Comparison of ENCODE assay signal across 10 cellular contexts in the genomic region with DNA sequence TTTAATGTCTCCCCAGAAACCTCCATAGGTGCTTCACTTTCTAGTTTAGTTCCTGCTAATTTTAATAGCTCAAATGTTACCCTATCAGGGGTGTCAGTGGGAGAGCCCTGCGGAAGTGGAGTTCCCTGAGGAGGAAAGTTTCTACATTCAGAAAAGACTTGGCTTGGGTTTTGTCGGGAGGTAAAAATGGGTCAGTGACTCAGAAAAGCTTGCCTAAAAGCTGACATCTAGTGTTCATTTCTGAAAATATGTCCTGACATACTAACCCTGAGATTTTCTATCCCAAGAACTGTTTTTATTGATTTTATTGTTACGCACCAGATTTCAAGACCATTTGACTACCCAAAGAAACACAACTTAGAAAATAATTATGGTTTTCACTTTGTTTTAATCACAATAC. TPM values are rescaled to one million over a fixed set of nuclear protein-coding genes. Genes with fewer than 3 reads are reported as not detected.
DNase-seq lines count a peak whose midpoint lies in the region; ATAC-seq, FAIRE-seq and TF ChIP-seq lines count a peak whose summit lies in the region.
"Had no signal": no experiment of that assay in that cellular context is flagged by ENCODE, and none has a peak within 500 bp of the region (broad histone marks: within the 10 kb centered on the region; RNA-seq: fewer than 3 reads in every experiment).

No MANE protein-coding gene starts in this region.

- H4K5ac ChIP-seq in H9 (ENCODE audit: insufficient read length, low read depth, low read length): no peak overlapping the region

- H4K91ac ChIP-seq in H9 (ENCODE audit: insufficient read length, low read depth, low read length): no peak overlapping the region

- H3K9me3 Mint-ChIP-seq in H9 (no peaks in the 10 kb centered on the region), WTC11 (no peaks in the 10 kb centered on the region)

- H3K23ac ChIP-seq in H9 (ENCODE audit: insufficient read length, low read depth, low read length): no peak overlapping the region

- H2BK5ac ChIP-seq in H9 (ENCODE audit: insufficient read length, low read length): no peak overlapping the region

- TF ChIP-seq CTCF in AG09319 (IDR thresholded peaks at IDR 0.05; ENCODE audit: low read depth, low read length) (peak; percentile 6; the same call in 1 of the 2 replicates), H9 (conservative IDR thresholded peaks at IDR 0.05) (no peak; the same call in 2 of the 3 replicates), WTC11 (IDR thresholded peaks at IDR 0.05) (no peak)

- no peak overlapping the region for H3K56ac ChIP-seq in H9 (ENCODE audit: insufficient read length, low read depth, low read length)

- H2AFZ ChIP-seq in H9 (ENCODE audit: low read length): no peak overlapping the region

- H3K4me1 ChIP-seq in H9 (ENCODE audit: insufficient read depth, low read length): no peaks in the 10 kb centered on the region
- H3K4me1 ChIP-seq in small intestine (ENCODE audit: control insufficient read depth in 2 of 2, insufficient read depth in 1 of 2, low read depth in 1 of 2, low read length in 1 of 2): peaks cover 0 to 3% of the 10 kb centered on the region in 2 donors

- no peaks in the 10 kb centered on the region for H3K23me2 ChIP-seq in H9 (ENCODE audit: insufficient read length, low read depth, low read length, poor library complexity, severe bottlenecking)

- peaks cover 2 to 9% (median 8%) of the 10 kb centered on the region in 3 experiments; a peak in 5 of 7 replicates for H3K36me3 Mint-ChIP-seq in H9 (ENCODE audit: insufficient read depth in 1 of 3, low read depth in 3 of 3)
- peaks cover 9% of the 10 kb centered on the region; the same call in 1 of the 2 replicates for H3K36me3 Mint-ChIP-seq in WTC11

- H3K14ac ChIP-seq in H9 (ENCODE audit: insufficient read depth, low read length): no peak overlapping the region

- H4K20me1 ChIP-seq in H9 (ENCODE audit: control insufficient read depth, insufficient read depth, insufficient read length): no peaks in the 10 kb centered on the region

- H3K4me3 Mint-ChIP-seq in H9 (no peak overlapping the region), WTC11 (no peak overlapping the region)
- H3K4me3 Mint-ChIP-seq: T-helper 17 cell had no signal

- H3K4me1 Mint-ChIP-seq in H9: peaks cover 2 to 16% of the 10 kb centered on the region in 2 experiments
- H3K4me1 Mint-ChIP-seq in WTC11: peaks cover 20% of the 10 kb centered on the region

- H3K27me3 Mint-ChIP-seq in H9 (ENCODE audit: low read depth) (no peaks in the 10 kb centered on the region), WTC11 (ENCODE audit: low read depth) (no peaks in the 10 kb centered on the region)
- H3K27me3 Mint-ChIP-seq: T-helper 17 cell had no signal

- no peak overlapping the region for H3T11ph ChIP-seq in H9 (ENCODE audit: low read length)

- H3K79me2 ChIP-seq in H9 (ENCODE audit: insufficient read depth, low read length): no peaks in the 10 kb centered on the region

- peak overlapping the region in 2 of 3 experiments; percentile 82 to 87; a peak in 4 of 7 replicates for H3K27ac Mint-ChIP-seq in H9
- H3K27ac Mint-ChIP-seq in WTC11: peak overlapping the region; percentile 90
- H3K27ac Mint-ChIP-seq: T-helper 17 cell had no signal

- H3K18ac ChIP-seq in H9 (ENCODE audit: insufficient read length, low read depth, low read length): no peak overlapping the region

- DNase-seq in AG09319 (ENCODE audit: extremely low read depth, low read depth) (no peak), H9 (no peak), WTC11 (ENCODE audit: low spot score) (no peak), kidney tubule cell (ENCODE audit: low spot score) (peak; percentile 44), small intestine (no peak)
- DNase-seq in activated T-cell treated with anti-CD3 and anti-CD28 coated beads, Interleukin-2, amount 50 U/mL, for 1 hour: no peak
- DNase-seq: T-helper 17 cell had no signal

- no peak overlapping the region for H3K9ac ChIP-seq in H9 (ENCODE audit: extremely low read depth, insufficient read length, low read length)

- H2BK120ac ChIP-seq in H9 (ENCODE audit: low read depth, low read length, poor library complexity, severe bottlenecking): no peak overlapping the region

- H3K79me1 ChIP-seq in H9 (ENCODE audit: insufficient read depth, low read depth, low read length, poor library complexity, severe bottlenecking): no peaks in the 10 kb centered on the region

- H3K27me3 ChIP-seq in H9 (ENCODE audit: insufficient read depth, low read length) (no peaks in the 10 kb centered on the region), small intestine (ENCODE audit: control insufficient read depth in 2 of 2, insufficient read depth in 2 of 2, low read length in 2 of 2) (no peaks in the 10 kb centered on the region)

- no peak overlapping the region for H3K4ac ChIP-seq in H9 (ENCODE audit: low read depth, low read length)

- H3K9me3 ChIP-seq in H9 (ENCODE audit: control insufficient read depth, low read depth, low read length) (no peaks in the 10 kb centered on the region), small intestine (ENCODE audit: control insufficient read depth, low read depth) (no peaks in the 10 kb centered on the region)

- H2AK5ac ChIP-seq in H9 (ENCODE audit: insufficient read length, low read length): no peak overlapping the region

- H3K36me3 ChIP-seq in small intestine (ENCODE audit: control insufficient read depth in 2 of 2, insufficient read depth in 2 of 2, low read length in 2 of 2): no peaks in the 10 kb centered on the region

- H3K27ac ChIP-seq in H9 (ENCODE audit: insufficient read length, low read depth, low read length) (no peak overlapping the region), small intestine (ENCODE audit: low read depth in 1 of 2, low read length in 1 of 2) (no peak overlapping the region)

- H2BK20ac ChIP-seq in H9 (ENCODE audit: low read depth, low read length, poor library complexity, severe bottlenecking): no peak overlapping the region

- H2BK15ac ChIP-seq in H9 (ENCODE audit: low read depth, low read length): no peak overlapping the region

- no CpG with 5 or more reads among the region's 3 CpGs for WGBS in H9 (ENCODE audit: extremely low coverage, insufficient read length, low lambda C conversion rate)
- WGBS in small intestine, 3 donors: 57 to 81% (median 76%) methylated on average over 3 of the region's 3 CpGs

- H2BK12ac ChIP-seq in H9 (ENCODE audit: insufficient read length, low read depth, low read length): no peak overlapping the region

- FAIRE-seq in small intestine (lab: Jason Lieb, UNC): no peak

- no peak overlapping the region for H3K4me3 ChIP-seq in small intestine (ENCODE audit: low read depth in 1 of 2, low read length in 2 of 2)

- H4K8ac ChIP-seq in H9 (replicated peaks; ENCODE audit: insufficient read length, low read depth, low read length): no peak overlapping the region

- no peak overlapping the region for H3K4me2 ChIP-seq in H9 (ENCODE audit: insufficient read depth, insufficient read length, low read length)

- ATAC-seq in WTC11 (no peak), GM21390 (IDR thresholded peaks at IDR 0.05; ENCODE audit: unreplicated experiment) (no peak), GM18517 (IDR thresholded peaks at IDR 0.05; ENCODE audit: unreplicated experiment) (no peak)
- ATAC-seq: T-helper 17 cell had no signal

- POLR2A ChIA-PET in WTC11 (lab: Charles Lee): interaction anchor here (1.0 kb wide), 1 partner anchor 17 kb away, joined by 4 read pairs; no protein-coding TSS in a partner anchor

- CTCF ChIA-PET in WTC11 (lab: Charles Lee): interaction anchor here (1.9 kb wide), 1 partner anchor 53 kb away, joined by 6 read pairs; no protein-coding TSS in a partner anchor

TF ChIP-seq in WTC11, 78 proteins besides CTCF, POLR2A, EP300 and RAD21 (continues in another document):
- no peak for TF ChIP-seq GTF2I (CRISPR knock-in tag; conservative IDR thresholded peaks at IDR 0.05)
- TF ChIP-seq, protein P1, sequence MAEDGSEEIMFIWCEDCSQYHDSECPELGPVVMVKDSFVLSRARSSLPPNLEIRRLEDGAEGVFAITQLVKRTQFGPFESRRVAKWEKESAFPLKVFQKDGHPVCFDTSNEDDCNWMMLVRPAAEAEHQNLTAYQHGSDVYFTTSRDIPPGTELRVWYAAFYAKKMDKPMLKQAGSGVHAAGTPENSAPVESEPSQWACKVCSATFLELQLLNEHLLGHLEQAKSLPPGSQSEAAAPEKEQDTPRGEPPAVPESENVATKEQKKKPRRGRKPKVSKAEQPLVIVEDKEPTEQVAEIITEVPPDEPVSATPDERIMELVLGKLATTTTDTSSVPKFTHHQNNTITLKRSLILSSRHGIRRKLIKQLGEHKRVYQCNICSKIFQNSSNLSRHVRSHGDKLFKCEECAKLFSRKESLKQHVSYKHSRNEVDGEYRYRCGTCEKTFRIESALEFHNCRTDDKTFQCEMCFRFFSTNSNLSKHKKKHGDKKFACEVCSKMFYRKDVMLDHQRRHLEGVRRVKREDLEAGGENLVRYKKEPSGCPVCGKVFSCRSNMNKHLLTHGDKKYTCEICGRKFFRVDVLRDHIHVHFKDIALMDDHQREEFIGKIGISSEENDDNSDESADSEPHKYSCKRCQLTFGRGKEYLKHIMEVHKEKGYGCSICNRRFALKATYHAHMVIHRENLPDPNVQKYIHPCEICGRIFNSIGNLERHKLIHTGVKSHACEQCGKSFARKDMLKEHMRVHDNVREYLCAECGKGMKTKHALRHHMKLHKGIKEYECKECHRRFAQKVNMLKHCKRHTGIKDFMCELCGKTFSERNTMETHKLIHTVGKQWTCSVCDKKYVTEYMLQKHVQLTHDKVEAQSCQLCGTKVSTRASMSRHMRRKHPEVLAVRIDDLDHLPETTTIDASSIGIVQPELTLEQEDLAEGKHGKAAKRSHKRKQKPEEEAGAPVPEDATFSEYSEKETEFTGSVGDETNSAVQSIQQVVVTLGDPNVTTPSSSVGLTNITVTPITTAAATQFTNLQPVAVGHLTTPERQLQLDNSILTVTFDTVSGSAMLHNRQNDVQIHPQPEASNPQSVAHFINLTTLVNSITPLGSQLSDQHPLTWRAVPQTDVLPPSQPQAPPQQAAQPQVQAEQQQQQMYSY (CRISPR knock-in tag; IDR thresholded peaks at IDR 0.05): no peak

RNA-seq across cellular contexts. Expression of gene GLDC, which starts 40.9 kb away (rescaled TPM):
- total RNA-seq in H9 (2021): 74.4 and 74.6 TPM in 2 replicates
- 136 to 153 TPM (median 145 TPM) in 3 replicates for total RNA-seq in WTC11 (2021)
- under 1 TPM in 2 of 3 donors, not detected in 1; 0.63 to 0.81 TPM for polyA plus RNA-seq in small intestine
- total RNA-seq: subcutaneous adipose tissue had no signal
